8 cellular contexts compared by ENCODE assay signal in the genomic region with DNA sequence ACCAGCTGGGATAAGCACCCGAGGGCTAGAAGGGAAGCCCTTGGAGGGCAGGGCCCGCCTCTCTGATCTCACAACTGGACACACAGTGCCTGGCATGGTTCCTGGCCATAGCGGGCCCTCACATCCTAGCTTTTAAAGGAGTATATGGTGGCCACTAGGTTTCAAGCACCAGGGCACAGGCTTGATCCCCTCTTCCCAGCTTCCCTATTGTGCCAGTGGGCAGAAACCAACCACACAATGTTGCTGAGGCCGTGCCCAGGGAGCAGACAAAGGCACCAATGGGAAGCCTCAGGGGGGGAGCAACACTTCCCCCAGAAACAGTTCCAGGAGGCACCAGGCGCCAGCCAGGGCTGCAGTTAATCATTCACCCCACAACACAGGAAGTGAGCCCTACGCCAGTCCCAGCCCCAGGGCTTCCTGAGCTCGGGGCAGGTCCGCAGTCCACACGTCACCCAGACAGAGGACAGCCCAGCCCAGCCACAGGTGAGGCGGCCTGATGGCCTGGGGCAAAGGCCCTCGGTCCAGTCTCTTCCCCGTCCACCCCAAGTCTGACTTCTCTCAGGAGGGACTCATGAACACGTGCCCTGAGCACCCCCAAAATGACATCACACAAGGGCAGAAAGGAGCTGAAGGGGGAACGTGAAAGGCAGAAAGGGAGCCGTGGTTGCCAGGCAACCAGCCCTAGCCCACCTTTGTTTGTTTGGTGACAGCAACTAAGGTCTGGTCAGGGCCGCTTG. TPM values are rescaled to one million over a fixed set of nuclear protein-coding genes. Genes with fewer than 3 reads are reported as not detected.
DNase-seq lines count a peak whose midpoint lies in the region; ATAC-seq and TF ChIP-seq lines count a peak whose summit lies in the region.

No MANE protein-coding gene starts in this region.

- peak overlapping the region; percentile 96 to 98 (median 97) for H3K27ac ChIP-seq in thyroid gland

- WGBS in thyroid gland, 2 donors, result 82 to 86% methylated on average over 9 to 14 of the region's 16 CpGs

- H3K4me3 Mint-ChIP-seq in activated T-cell treated with anti-CD3 and anti-CD28 coated beads, Interleukin-2, amount 50 U/mL, for 4 hours, result no peak overlapping the region
- no peak overlapping the region for H3K4me3 Mint-ChIP-seq in activated T-helper 1 cell treated with anti-CD3 and anti-CD28 coated beads, Interleukin-12 subunit alpha, Interleukin-12 subunit beta, Interleukin-2, Interleukin-4 antibody, amounts not matched to agents 30 ng/mL and 10 ng/mL and 1 ng/mL, durations not matched to agents 14 hours and 24 hours and 36 hours

- no peak for TF ChIP-seq POLR2A in thyroid gland (IDR thresholded peaks at IDR 0.05)

- no peak overlapping the region for H3K4me3 ChIP-seq in thyroid gland (replicated peaks in 1 of 3)

- H3K4me1 Mint-ChIP-seq in activated T-cell treated with anti-CD3 and anti-CD28 coated beads, Interleukin-2, amount 50 U/mL, for 4 hours (ENCODE audit: low read depth), result peaks cover 6% of the 10 kb centered on the region
- peaks cover 18% of the 10 kb centered on the region for H3K4me1 Mint-ChIP-seq in activated T-helper 1 cell treated with anti-CD3 and anti-CD28 coated beads, Interleukin-12 subunit alpha, Interleukin-12 subunit beta, Interleukin-2, Interleukin-4 antibody, amounts not matched to agents 30 ng/mL and 10 ng/mL and 1 ng/mL, durations not matched to agents 14 hours and 24 hours and 36 hours (ENCODE audit: low read depth)

- no peaks in the 10 kb centered on the region for H3K9me3 Mint-ChIP-seq in activated T-cell treated with anti-CD3 and anti-CD28 coated beads, Interleukin-2, amount 50 U/mL, for 4 hours
- no peaks in the 10 kb centered on the region for H3K9me3 Mint-ChIP-seq in activated T-helper 1 cell treated with anti-CD3 and anti-CD28 coated beads, Interleukin-12 subunit alpha, Interleukin-12 subunit beta, Interleukin-2, Interleukin-4 antibody, amounts not matched to agents 30 ng/mL and 10 ng/mL and 1 ng/mL, durations not matched to agents 14 hours and 24 hours and 36 hours

- no peak for TF ChIP-seq CTCF in thyroid gland (IDR thresholded peaks at IDR 0.05)

- H3K36me3 ChIP-seq in thyroid gland, result peaks cover 10 to 14% of the 10 kb centered on the region in 2 donors

- H3K9me3 ChIP-seq in thyroid gland, result no peaks in the 10 kb centered on the region

- intact Hi-C loops in activated T-helper 1 cell treated with anti-CD3 and anti-CD28 coated beads, Interleukin-12 subunit alpha, Interleukin-12 subunit beta, Interleukin-2, Interleukin-4 antibody, amounts not matched to agents 30 ng/mL and 10 ng/mL and 1 ng/mL, durations not matched to agents 14 hours and 24 hours and 36 hours (cut with micrococcal nuclease), result no loop called here
- intact Hi-C loops in left colon (cut with DNase I, micrococcal nuclease), result no loop called here
- intact Hi-C loops in thyroid gland (cut with DNase I), result no loop called here

- peaks cover 39 to 51% of the 10 kb centered on the region in 2 donors for H3K4me1 ChIP-seq in thyroid gland

- peak overlapping the region; percentile 72 for H3K27ac Mint-ChIP-seq in activated T-helper 1 cell treated with anti-CD3 and anti-CD28 coated beads, Interleukin-12 subunit alpha, Interleukin-12 subunit beta, Interleukin-2, Interleukin-4 antibody, amounts not matched to agents 30 ng/mL and 10 ng/mL and 1 ng/mL, durations not matched to agents 14 hours and 24 hours and 36 hours

- H3K27me3 ChIP-seq in thyroid gland, result no peaks in the 10 kb centered on the region

- H3K36me3 Mint-ChIP-seq in activated T-cell treated with anti-CD3 and anti-CD28 coated beads, Interleukin-2, amount 50 U/mL, for 4 hours (ENCODE audit: insufficient read depth), result peaks cover 16% of the 10 kb centered on the region
- H3K36me3 Mint-ChIP-seq in activated T-helper 1 cell treated with anti-CD3 and anti-CD28 coated beads, Interleukin-12 subunit alpha, Interleukin-12 subunit beta, Interleukin-2, Interleukin-4 antibody, amounts not matched to agents 30 ng/mL and 10 ng/mL and 1 ng/mL, durations not matched to agents 14 hours and 24 hours and 36 hours (ENCODE audit: low read depth), result peaks cover 9% of the 10 kb centered on the region

- no peaks in the 10 kb centered on the region for H3K27me3 Mint-ChIP-seq in activated T-cell treated with anti-CD3 and anti-CD28 coated beads, Interleukin-2, amount 50 U/mL, for 4 hours (ENCODE audit: low read depth)
- no peaks in the 10 kb centered on the region for H3K27me3 Mint-ChIP-seq in activated T-helper 1 cell treated with anti-CD3 and anti-CD28 coated beads, Interleukin-12 subunit alpha, Interleukin-12 subunit beta, Interleukin-2, Interleukin-4 antibody, amounts not matched to agents 30 ng/mL and 10 ng/mL and 1 ng/mL, durations not matched to agents 14 hours and 24 hours and 36 hours (ENCODE audit: insufficient read depth)

- no peak for DNase-seq in activated T-cell treated with anti-CD3 and anti-CD28 coated beads, Interleukin-2, amount 50 U/mL, for 4 hours
- DNase-seq in activated T-cell treated with anti-CD3 and anti-CD28 coated beads for 4 hours, result no peak
- DNase-seq in activated T-helper 1 cell treated with anti-CD3 and anti-CD28 coated beads, Interleukin-12 subunit alpha, Interleukin-12 subunit beta, Interleukin-2, Interleukin-4 antibody, amounts not matched to agents 30 ng/mL and 10 ng/mL and 1 ng/mL, durations not matched to agents 14 hours and 24 hours and 36 hours (ENCODE audit: low spot score), result no peak
- DNase-seq in left colon, result peak; percentile 84 to 93
- peak in 1 of 2 donors; percentile 25 for DNase-seq in thyroid gland
- DNase-seq in NCI-H128 (lab: John Stamatoyannopoulos, UW; ENCODE audit: unreplicated experiment), result no peak
- no peak for DNase-seq in activated CD4-positive, alpha-beta T cell treated with anti-CD3 and anti-CD28 coated beads for 48 hours

- peak; percentile 61 to 71 for ATAC-seq in activated T-cell treated with anti-CD3 and anti-CD28 coated beads, Interleukin-2, amount 50 U/mL, for 4 hours
- ATAC-seq in HG03342 (IDR thresholded peaks at IDR 0.05; ENCODE audit: unreplicated experiment), result peak; percentile 72
- peak; percentile 81 for ATAC-seq in left colon

RNA-seq across cellular contexts. Expression of a gene that starts 12.8 kb away (rescaled TPM):
- total RNA-seq in activated T-cell treated with anti-CD3 and anti-CD28 coated beads, Interleukin-2, amount 50 U/mL, for 4 hours, result under 1 TPM in 1 of 3 donors, not detected in 2; 0.24 TPM
- total RNA-seq in activated T-helper 1 cell treated with anti-CD3 and anti-CD28 coated beads, Interleukin-12 subunit alpha, Interleukin-12 subunit beta, Interleukin-2, Interleukin-4 antibody, amounts not matched to agents 30 ng/mL and 10 ng/mL and 1 ng/mL, durations not matched to agents 14 hours and 24 hours and 36 hours, result 0.05 TPM in 1 of 2 replicates, not detected in the other
- total RNA-seq in left colon (10 to 100 TPM; 15.4 to 28.3 TPM), thyroid gland (10 to 100 TPM in 2 of 4 donors, 1 to 10 TPM in 2; 2.3 to 13.6 (median 7.9) TPM)

RNA-seq across cellular contexts. Expression of a gene that starts 20.9 kb away (rescaled TPM):
- total RNA-seq in activated T-cell treated with anti-CD3 and anti-CD28 coated beads, Interleukin-2, amount 50 U/mL, for 4 hours, result 10 to 100 TPM; 20.7 to 26.1 (median 21.8) TPM
- 29.9 and 34.1 TPM in 2 replicates for total RNA-seq in activated T-helper 1 cell treated with anti-CD3 and anti-CD28 coated beads, Interleukin-12 subunit alpha, Interleukin-12 subunit beta, Interleukin-2, Interleukin-4 antibody, amounts not matched to agents 30 ng/mL and 10 ng/mL and 1 ng/mL, durations not matched to agents 14 hours and 24 hours and 36 hours
- total RNA-seq in left colon, result 10 to 100 TPM; 23.2 to 27.0 TPM
- 10 to 100 TPM; 41.9 to 91.8 (median 70.1) TPM for total RNA-seq in thyroid gland

RNA-seq across cellular contexts. Expression of a gene that starts 21.1 kb away (rescaled TPM):
- 100 to 1,000 TPM; 115 to 124 (median 119) TPM for total RNA-seq in activated T-cell treated with anti-CD3 and anti-CD28 coated beads, Interleukin-2, amount 50 U/mL, for 4 hours
- total RNA-seq in activated T-helper 1 cell treated with anti-CD3 and anti-CD28 coated beads, Interleukin-12 subunit alpha, Interleukin-12 subunit beta, Interleukin-2, Interleukin-4 antibody, amounts not matched to agents 30 ng/mL and 10 ng/mL and 1 ng/mL, durations not matched to agents 14 hours and 24 hours and 36 hours, result 113 and 117 TPM in 2 replicates
- 10 to 100 TPM; 72.1 to 72.5 TPM for total RNA-seq in left colon
- 10 to 100 TPM; 52.5 to 83.6 (median 72.7) TPM for total RNA-seq in thyroid gland

RNA-seq across cellular contexts. Expression of a gene that starts 58.5 kb away (rescaled TPM):
- 10 to 100 TPM in 2 of 3 donors, 1 to 10 TPM in 1; 9.3 to 29.6 (median 14.0) TPM for total RNA-seq in activated T-cell treated with anti-CD3 and anti-CD28 coated beads, Interleukin-2, amount 50 U/mL, for 4 hours
- total RNA-seq in activated T-helper 1 cell treated with anti-CD3 and anti-CD28 coated beads, Interleukin-12 subunit alpha, Interleukin-12 subunit beta, Interleukin-2, Interleukin-4 antibody, amounts not matched to agents 30 ng/mL and 10 ng/mL and 1 ng/mL, durations not matched to agents 14 hours and 24 hours and 36 hours, result 16.2 and 18.1 TPM in 2 replicates
- total RNA-seq in left colon, result 100 to 1,000 TPM; 575 to 676 TPM
- total RNA-seq in thyroid gland, result 100 to 1,000 TPM in 2 of 4 donors, 10 to 100 TPM in 2; 64.9 to 209 (median 120) TPM

Comparison
In these comparisons a context has a peak if more than half of its experiments do, and no peak if none do; other contexts are left out.
1. DNase-seq: peak in left colon (2 of 2); none in activated T-cell treated with anti-CD3 and anti-CD28 coated beads, Interleukin-2, amount 50 U/mL, for 4 hours (single experiment), activated T-cell treated with anti-CD3 and anti-CD28 coated beads for 4 hours (single experiment), activated T-helper 1 cell treated with anti-CD3 and anti-CD28 coated beads, Interleukin-12 subunit alpha, Interleukin-12 subunit beta, Interleukin-2, Interleukin-4 antibody, amounts not matched to agents 30 ng/mL and 10 ng/mL and 1 ng/mL, durations not matched to agents 14 hours and 24 hours and 36 hours (single experiment), NCI-H128 (single experiment) and activated CD4-positive, alpha-beta T cell treated with anti-CD3 and anti-CD28 coated beads for 48 hours (single experiment).
2. Peak in every context shown above with its lines, with median percentiles within 50 percentile points of each other: ATAC-seq.